Comparison of ENCODE assay signal across 8 cellular contexts in genomic region chr12:2958432-2959193, GRCh38. TPM values are rescaled to one million over a fixed set of nuclear protein-coding genes. Genes with fewer than 3 reads are reported as not detected.
DNase-seq lines count a peak whose midpoint lies in the region; ATAC-seq lines count a peak whose summit lies in the region.

No MANE protein-coding gene starts in this region.

- peaks cover 16% of the 10 kb centered on the region for H3K4me1 ChIP-seq in muscle layer of colon (ENCODE audit: insufficient read depth, low read length)

- H3K27ac ChIP-seq in muscle layer of colon (ENCODE audit: low read depth, low read length): no peak overlapping the region

- in situ Hi-C loops in SK-MEL-5 (cut with HindIII; ENCODE audit: low pct_unique_long_range_greater_than_20kb, low sequenced_read_pairs): no loop called here

- peaks cover 4 to 6% of the 10 kb centered on the region in 2 donors for H3K27me3 ChIP-seq in muscle layer of colon (ENCODE audit: control insufficient read depth in 1 of 2, insufficient read depth in 2 of 2, low read length in 2 of 2)

- H3K36me3 ChIP-seq in muscle layer of colon (ENCODE audit: insufficient read depth, low read length): no peaks in the 10 kb centered on the region

- no peaks in the 10 kb centered on the region for H3K9me3 ChIP-seq in muscle layer of colon (ENCODE audit: low read length)

- H3K9ac ChIP-seq in muscle layer of colon (ENCODE audit: low read length): no peak overlapping the region

- H3K4me3 ChIP-seq in muscle layer of colon (ENCODE audit: low read depth in 1 of 2, low read length in 2 of 2): peak overlapping the region; percentile 16 to 43

- no peak for ATAC-seq in HG03432 (IDR thresholded peaks at IDR 0.05; ENCODE audit: unreplicated experiment)

- DNase-seq in DMS 273 (lab: John Stamatoyannopoulos, UW; ENCODE audit: unreplicated experiment) (peak; percentile 85), HT-29 (ENCODE audit: low spot score) (peak; percentile 85), SK-MEL-5 (ENCODE audit: low read depth, low spot score) (peak; percentile 75), epidermal melanocyte (ENCODE audit: insufficient read length, low spot score) (peak; percentile 91), MV-4-11 (lab: John Stamatoyannopoulos, UW) (no peak)
- DNase-seq in stimulated activated CD4-positive, alpha-beta T cell treated with anti-CD3 and anti-CD28 coated beads, Interleukin-2, amount 100 ng/mL, for 48 hours: no peak

RNA-seq across cellular contexts. Expression of gene TEAD4, which starts 0.6 kb away (rescaled TPM):
- 51.0 and 54.4 TPM in 2 replicates for total RNA-seq in HT-29 (2014; rRNA removed; shearing (Covaris generic))
- total RNA-seq in SK-MEL-5 (2014; rRNA removed; shearing (Covaris generic)): 11.9 and 16.2 TPM in 2 replicates
- 48.3 and 49.5 TPM in 2 replicates for polyA plus RNA-seq in SK-MEL-5 (2015; cell fraction: cytosol; rRNA removed)
- polyA plus RNA-seq in SK-MEL-5 (2015; cell fraction: nucleus; rRNA removed): 20.8 and 36.4 TPM in 2 replicates

Comparison
In these comparisons a context has a peak if more than half of its experiments do, and no peak if none do; other contexts are left out.
1. DNase-seq: peak in DMS 273 (single experiment), HT-29 (single experiment), SK-MEL-5 (single experiment) and epidermal melanocyte (single experiment); none in stimulated activated CD4-positive, alpha-beta T cell treated with anti-CD3 and anti-CD28 coated beads, Interleukin-2, amount 100 ng/mL, for 48 hours (0 of 2) and MV-4-11 (single experiment).